In the genomic region with DNA sequence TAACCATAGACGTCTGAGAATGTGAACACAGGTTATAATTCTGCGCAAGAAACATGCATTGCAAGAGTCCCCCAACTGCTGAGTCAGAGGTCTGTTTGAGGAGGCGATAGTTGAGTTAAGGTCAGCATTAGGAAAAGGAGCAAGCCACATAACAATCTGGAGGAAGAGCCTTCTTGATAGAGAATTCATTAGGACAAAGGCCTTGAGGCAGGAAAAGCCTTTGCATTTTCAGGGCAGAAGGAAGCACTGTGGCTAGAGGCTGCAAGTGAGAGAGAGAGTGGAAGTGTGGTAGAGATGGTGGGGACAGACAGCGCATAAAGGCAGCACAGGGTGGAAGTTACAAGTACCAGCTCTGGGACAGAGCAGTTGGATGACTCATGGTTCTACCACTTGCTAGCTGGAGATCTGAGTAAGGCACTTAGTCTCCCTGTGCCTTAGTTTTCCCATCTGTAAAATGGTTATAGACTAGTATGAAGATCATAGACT, we compare ENCODE assay signal across 17 cellular contexts.
DNase-seq lines count a peak whose midpoint lies in the region; ATAC-seq and TF ChIP-seq lines count a peak whose summit lies in the region.
"Had no signal": no experiment of that assay in that cellular context is flagged by ENCODE, and none has a peak within 500 bp of the region (broad histone marks: within the 10 kb centered on the region; RNA-seq: fewer than 3 reads in every experiment).

No MANE protein-coding gene starts in this region.

- TF ChIP-seq CTCF in coronary artery (IDR thresholded peaks at IDR 0.05), result no peak
- TF ChIP-seq CTCF in osteoblast (IDR thresholded peaks at IDR 0.05; ENCODE audit: extremely low read depth, low read depth, low read length), result no peak
- TF ChIP-seq CTCF in gastrocnemius medialis (IDR thresholded peaks at IDR 0.05 in 4 of 5, conservative IDR thresholded peaks at IDR 0.05 in 1 of 5), result no peak
- TF ChIP-seq CTCF in GM23338 (conservative IDR thresholded peaks at IDR 0.05; ENCODE audit: low read depth in 2 of 2), result no peak

- H3K4me2 ChIP-seq in osteoblast (ENCODE audit: insufficient read depth, low read length) (no peak overlapping the region), GM23338 (no peak overlapping the region)
- H3K4me2 ChIP-seq: KMS-11 had no signal

- H3K9me3 ChIP-seq in osteoblast (ENCODE audit: low read depth, low read length) (no peaks in the 10 kb centered on the region), gastrocnemius medialis (no peaks in the 10 kb centered on the region)
- H3K9me3 ChIP-seq: heart left ventricle, testis had no signal

- H3K27ac ChIP-seq in coronary artery (peak overlapping the region; percentile 19 to 72), osteoblast (ENCODE audit: low read depth, low read length) (no peak overlapping the region), gastrocnemius medialis (peak overlapping the region in 1 of 4 donors; percentile 31), GM23338 (ENCODE audit: low read depth) (no peak overlapping the region)
- H3K27ac ChIP-seq: KMS-11, testis had no signal

- 0 out of 2 replicates have a peak, but pooled peaks cover 3% of the 10 kb centered on the region for H3K9me2 ChIP-seq in GM23338 (ENCODE audit: insufficient read depth)

- no peaks in the 10 kb centered on the region for H3K36me3 Mint-ChIP-seq in GM23338 (ENCODE audit: low read depth)
- H3K36me3 Mint-ChIP-seq: activated naive CD8-positive, alpha-beta T cell treated with anti-CD3 and anti-CD28 coated beads, Interleukin-2, amount 10 ng/mL, durations not matched to agents 7 days and 5 days had no signal

- H3K27ac Mint-ChIP-seq in GM23338, result no peak overlapping the region
- H3K27ac Mint-ChIP-seq: activated naive CD8-positive, alpha-beta T cell treated with anti-CD3 and anti-CD28 coated beads, Interleukin-2, amount 10 ng/mL, durations not matched to agents 7 days and 5 days had no signal

- TF ChIP-seq POLR2A in gastrocnemius medialis (IDR thresholded peaks at IDR 0.05), result no peak

- H3K27me3 ChIP-seq in osteoblast (ENCODE audit: insufficient read depth, low read length), result no peaks in the 10 kb centered on the region
- no peaks in the 10 kb centered on the region for H3K27me3 ChIP-seq in gastrocnemius medialis
- no peaks in the 10 kb centered on the region for H3K27me3 ChIP-seq in GM23338 (ENCODE audit: insufficient read depth)
- H3K27me3 ChIP-seq: heart left ventricle, testis had no signal

- no peaks in the 10 kb centered on the region; the same call in 2 of the 3 replicates for H3K9me3 Mint-ChIP-seq in GM23338
- H3K9me3 Mint-ChIP-seq: activated naive CD8-positive, alpha-beta T cell treated with anti-CD3 and anti-CD28 coated beads, Interleukin-2, amount 10 ng/mL, durations not matched to agents 7 days and 5 days had no signal

- H3K79me2 ChIP-seq in osteoblast (ENCODE audit: insufficient read depth, low read length), result no peaks in the 10 kb centered on the region
- no peaks in the 10 kb centered on the region for H3K79me2 ChIP-seq in GM23338 (replicated peaks; ENCODE audit: insufficient read depth)

- H3K27me3 Mint-ChIP-seq in GM23338 (ENCODE audit: insufficient read depth, low read depth, poor library complexity), result no peaks in the 10 kb centered on the region

- H4K20me1 ChIP-seq in osteoblast (ENCODE audit: insufficient read depth, low read length) (no peaks in the 10 kb centered on the region), GM23338 (replicated peaks; ENCODE audit: insufficient read depth) (no peaks in the 10 kb centered on the region)

- intact Hi-C loops in gastrocnemius medialis (cut with DNase I; ENCODE audit: low total_unique reads), result no loop called here

- H2AFZ ChIP-seq in osteoblast (ENCODE audit: low read length), result peak overlapping the region; percentile 4
- H2AFZ ChIP-seq in GM23338, result no peak overlapping the region

- H3F3A ChIP-seq in GM23338 (replicated peaks; ENCODE audit: low read depth), result no peaks in the 10 kb centered on the region

- H3K4me1 Mint-ChIP-seq in GM23338, result peaks cover 3% of the 10 kb centered on the region; the same call in 1 of the 3 replicates
- H3K4me1 Mint-ChIP-seq: activated naive CD8-positive, alpha-beta T cell treated with anti-CD3 and anti-CD28 coated beads, Interleukin-2, amount 10 ng/mL, durations not matched to agents 7 days and 5 days had no signal

- H3K4me1 ChIP-seq in osteoblast (ENCODE audit: insufficient read depth, low read length) (peaks cover 53% of the 10 kb centered on the region), gastrocnemius medialis (peaks cover 0 to 4% of the 10 kb centered on the region in 2 donors), GM23338 (ENCODE audit: insufficient read depth) (peaks cover 3% of the 10 kb centered on the region; the same call in 1 of the 2 replicates)
- H3K4me1 ChIP-seq: testis had no signal

- H3K36me3 ChIP-seq in osteoblast (ENCODE audit: insufficient read depth, low read length) (no peaks in the 10 kb centered on the region), gastrocnemius medialis (no peaks in the 10 kb centered on the region), GM23338 (ENCODE audit: insufficient read depth) (no peaks in the 10 kb centered on the region)
- H3K36me3 ChIP-seq: heart left ventricle had no signal

- in situ Hi-C loops in gastrocnemius medialis (cut with MboI; ENCODE audit: low sequenced_read_pairs in 4 of 4), result loop anchor here in 1 of 4 donors (25.0 kb wide), 1 partner anchor 520 kb away; a partner anchor contains a TSS

- H3K4me3 ChIP-seq in coronary artery (no peak overlapping the region), osteoblast (ENCODE audit: insufficient read depth, low read length) (no peak overlapping the region), gastrocnemius medialis (no peak overlapping the region), GM23338 (no peak overlapping the region)
- H3K4me3 ChIP-seq: heart left ventricle, testis had no signal

- ATAC-seq in HG02970 (IDR thresholded peaks at IDR 0.05; ENCODE audit: low FRiP score, unreplicated experiment), result no peak
- no peak for ATAC-seq in gastrocnemius medialis
- no peak for ATAC-seq in GM23338

- peak; percentile 20 for DNase-seq in CD1c-positive myeloid dendritic cell (ENCODE audit: extremely low spot score)
- DNase-seq in NOMO-1 (lab: John Stamatoyannopoulos, UW; ENCODE audit: unreplicated experiment in 2 of 2), result peak; percentile 21 to 55
- DNase-seq in coronary artery (ENCODE audit: low spot score), result no peak
- DNase-seq in osteoblast (ENCODE audit: insufficient read length, low spot score, missing footprints), result peak; percentile 22
- DNase-seq in NCI-H2029 treated with DMSO at 0.1 percent for 48 hours (lab: John Stamatoyannopoulos, UW), result no peak
- DNase-seq in gastrocnemius medialis, result no peak
- DNase-seq in GM23338 (ENCODE audit: low spot score), result no peak
- DNase-seq: activated CD4-positive, alpha-beta T cell treated with anti-CD3 and anti-CD28 coated beads for 48 hours; activated naive CD8-positive, alpha-beta T cell treated with anti-CD3 and anti-CD28 coated beads, Interleukin-2, amount 10 ng/mL, durations not matched to agents 7 days and 5 days; activated T-cell treated with anti-CD3 and anti-CD28 coated beads for 4 hours; heart left ventricle; NCI-H187 treated with DMSO at 0.1 percent for 48 hours; NCI-H524; stimulated activated CD4-positive, alpha-beta T cell treated with anti-CD3 and anti-CD28 coated beads, Interleukin-1b, Interleukin-23, amount 100 ng/mL, for 48 hours; testis had no signal

- H3K4me3 Mint-ChIP-seq in GM23338, result no peak overlapping the region
- H3K4me3 Mint-ChIP-seq: activated naive CD8-positive, alpha-beta T cell treated with anti-CD3 and anti-CD28 coated beads, Interleukin-2, amount 10 ng/mL, durations not matched to agents 7 days and 5 days had no signal

TF ChIP-seq in GM23338, 12 proteins besides CTCF, POLR2A, EP300 and RAD21:
- no peak for TF ChIP-seq POLR2AphosphoS5 (IDR thresholded peaks at IDR 0.05; ENCODE audit: low read depth)
- no peak for TF ChIP-seq STAT1 (IDR thresholded peaks at IDR 0.05; ENCODE audit: unreplicated experiment)
- no peak for TF ChIP-seq EZH2phosphoT487 (IDR thresholded peaks at IDR 0.05; ENCODE audit: unreplicated experiment)
- TF ChIP-seq NANOG (IDR thresholded peaks at IDR 0.05; ENCODE audit: borderline replicate concordance), result no peak
- no peak for TF ChIP-seq CREB1 (CRISPR knock-in tag; IDR thresholded peaks at IDR 0.05; ENCODE audit: low read depth)
- TF ChIP-seq, protein P1, sequence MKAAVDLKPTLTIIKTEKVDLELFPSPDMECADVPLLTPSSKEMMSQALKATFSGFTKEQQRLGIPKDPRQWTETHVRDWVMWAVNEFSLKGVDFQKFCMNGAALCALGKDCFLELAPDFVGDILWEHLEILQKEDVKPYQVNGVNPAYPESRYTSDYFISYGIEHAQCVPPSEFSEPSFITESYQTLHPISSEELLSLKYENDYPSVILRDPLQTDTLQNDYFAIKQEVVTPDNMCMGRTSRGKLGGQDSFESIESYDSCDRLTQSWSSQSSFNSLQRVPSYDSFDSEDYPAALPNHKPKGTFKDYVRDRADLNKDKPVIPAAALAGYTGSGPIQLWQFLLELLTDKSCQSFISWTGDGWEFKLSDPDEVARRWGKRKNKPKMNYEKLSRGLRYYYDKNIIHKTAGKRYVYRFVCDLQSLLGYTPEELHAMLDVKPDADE (IDR thresholded peaks at IDR 0.05), result no peak
- no peak for TF ChIP-seq EZH2 (IDR thresholded peaks at IDR 0.05; ENCODE audit: low read depth, unreplicated experiment)

Comparison
In these comparisons a context has a peak if more than half of its experiments do, and no peak if none do; other contexts are left out.
1. DNase-seq: peak in CD1c-positive myeloid dendritic cell (single experiment), NOMO-1 (2 of 2) and osteoblast (single experiment); none in coronary artery (single experiment), NCI-H2029 treated with DMSO at 0.1 percent for 48 hours (single experiment), gastrocnemius medialis (0 of 2) and GM23338 (single experiment).
2. H3K27ac ChIP-seq: peak in coronary artery (2 of 2); none in osteoblast (single experiment) and GM23338 (single experiment).